Comparison of ENCODE assay signal across 8 cellular contexts in the genomic region with DNA sequence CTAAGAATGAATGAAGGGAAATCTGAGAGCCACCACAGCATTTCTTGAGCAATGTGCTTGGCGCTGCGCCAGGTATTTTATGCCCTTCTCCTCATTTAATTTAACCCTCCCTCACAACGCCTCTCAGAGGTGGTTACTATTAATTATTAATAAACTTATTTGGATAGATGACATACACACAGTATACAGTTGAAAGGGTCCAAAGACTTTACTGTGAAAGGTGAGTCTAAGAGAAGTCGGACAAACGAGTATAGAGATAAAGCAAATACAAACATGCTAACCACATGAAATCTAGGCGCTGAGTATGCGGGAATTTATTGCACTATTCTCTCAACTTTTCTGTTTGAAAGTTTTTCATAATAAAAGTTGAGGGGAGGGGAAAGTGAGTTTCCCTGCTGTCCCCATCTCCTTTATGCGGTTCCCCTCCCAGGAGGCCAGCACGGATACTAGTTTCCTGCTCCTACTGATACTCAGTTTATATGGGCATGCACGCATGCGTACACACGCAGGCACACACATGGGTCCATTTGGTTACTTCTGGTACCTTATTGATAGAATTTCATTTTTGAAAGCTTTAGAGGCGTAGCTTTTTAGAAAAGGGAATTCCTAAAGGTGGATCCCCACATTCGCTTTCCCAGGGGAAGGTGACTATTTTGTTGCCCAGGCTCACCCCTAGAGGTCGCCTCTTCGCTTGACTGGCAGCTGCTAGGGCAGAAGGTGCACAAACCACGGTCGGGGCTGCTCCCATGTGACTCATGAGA. TPM values are rescaled to one million over a fixed set of nuclear protein-coding genes. Genes with fewer than 3 reads are reported as not detected.
DNase-seq lines count a peak whose midpoint lies in the region; ATAC-seq and TF ChIP-seq lines count a peak whose summit lies in the region.

No MANE protein-coding gene starts in this region.

- WGBS in heart right ventricle, 2 donors = 26 to 30% methylated on average over 18 of the region's 18 CpGs

- H3K4me3 ChIP-seq in LNCaP clone FGC (ENCODE audit: low read depth, low read length) (no peak overlapping the region), heart right ventricle (peak overlapping the region in 8 of 10 donors; percentile 1 to 41 (median 26))

- H3K4me1 Mint-ChIP-seq in activated naive CD8-positive, alpha-beta T cell treated with anti-CD3 and anti-CD28 coated beads, Interleukin-2, amount 50 U/mL, for 24 hours = peaks cover 18% of the 10 kb centered on the region

- H3K36me3 Mint-ChIP-seq in activated naive CD8-positive, alpha-beta T cell treated with anti-CD3 and anti-CD28 coated beads, Interleukin-2, amount 50 U/mL, for 24 hours (ENCODE audit: low read depth) = no peaks in the 10 kb centered on the region

- peak; percentile 92 for ATAC-seq in GM21786 (IDR thresholded peaks at IDR 0.05; ENCODE audit: unreplicated experiment)
- ATAC-seq in activated naive CD8-positive, alpha-beta T cell treated with anti-CD3 and anti-CD28 coated beads, Interleukin-2, amount 50 U/mL, for 24 hours = peak; percentile 99
- ATAC-seq in heart right ventricle = peak; percentile 80 to 96 (median 88)
- no peak for ATAC-seq in HG03571 (IDR thresholded peaks at IDR 0.05; ENCODE audit: unreplicated experiment)

- intact Hi-C loops in heart right ventricle (cut with DNase I) = loop anchor here in 4 of 10 donors (2.0 kb wide), 1 partner anchor 69 kb away; no protein-coding TSS in a partner anchor

- peak overlapping the region; percentile 18 for H3K27ac Mint-ChIP-seq in activated naive CD8-positive, alpha-beta T cell treated with anti-CD3 and anti-CD28 coated beads, Interleukin-2, amount 50 U/mL, for 24 hours

- peaks cover 0 to 16% (median 4%) of the 10 kb centered on the region in 9 donors for H3K4me1 ChIP-seq in heart right ventricle

- no peaks in the 10 kb centered on the region for H3K27me3 Mint-ChIP-seq in activated naive CD8-positive, alpha-beta T cell treated with anti-CD3 and anti-CD28 coated beads, Interleukin-2, amount 50 U/mL, for 24 hours

- H3K9me3 ChIP-seq in heart right ventricle = no peaks in the 10 kb centered on the region

- H3K27ac ChIP-seq in heart right ventricle = no peak overlapping the region

- TF ChIP-seq CTCF in LNCaP clone FGC (IDR thresholded peaks at IDR 0.05; ENCODE audit: control insufficient read depth, extremely low read depth, insufficient read depth) = peak; percentile 86
- peak; percentile 57 to 93 (median 78) for TF ChIP-seq CTCF in heart right ventricle (IDR thresholded peaks at IDR 0.05)

- H3K4me3 Mint-ChIP-seq in activated naive CD8-positive, alpha-beta T cell treated with anti-CD3 and anti-CD28 coated beads, Interleukin-2, amount 50 U/mL, for 24 hours = no peak overlapping the region

- no peaks in the 10 kb centered on the region for H3K9me3 Mint-ChIP-seq in activated naive CD8-positive, alpha-beta T cell treated with anti-CD3 and anti-CD28 coated beads, Interleukin-2, amount 50 U/mL, for 24 hours

- no peaks in the 10 kb centered on the region for H3K36me3 ChIP-seq in heart right ventricle

- no peaks in the 10 kb centered on the region for H3K27me3 ChIP-seq in heart right ventricle

- peak; percentile 85 for DNase-seq in Daoy (ENCODE audit: low read depth)
- DNase-seq in LNCaP clone FGC (ENCODE audit: low read depth) = peak; percentile 26
- peak; percentile 25 for DNase-seq in T follicular helper cell (ENCODE audit: low read depth)
- peak; percentile 82 for DNase-seq in activated naive CD8-positive, alpha-beta T cell treated with anti-CD3 and anti-CD28 coated beads, Interleukin-2, amount 50 U/mL, for 24 hours
- peak; percentile 63 to 68 for DNase-seq in heart right ventricle
- DNase-seq in putamen (ENCODE audit: low spot score) = peak; percentile 51

RNA-seq across cellular contexts. Expression of a gene that starts 28.5 kb away (rescaled TPM):
- total RNA-seq in Daoy (2014; rRNA removed; shearing (Covaris generic)) = 2.2 and 3.5 TPM in 2 replicates
- total RNA-seq in heart right ventricle = 1 to 10 TPM; 3.6 to 8.9 (median 7.2) TPM
- 10 to 100 TPM in 1 of 2 donors, 1 to 10 TPM in 1; 6.9 to 12.7 TPM for polyA plus RNA-seq in heart right ventricle

RNA-seq across cellular contexts. Expression of a gene that starts 29.7 kb away (rescaled TPM):
- 115 and 119 TPM in 2 replicates for total RNA-seq in Daoy (2014; rRNA removed; shearing (Covaris generic))
- total RNA-seq in heart right ventricle = 100 to 1,000 TPM; 170 to 255 (median 217) TPM
- 100 to 1,000 TPM; 140 to 157 TPM for polyA plus RNA-seq in heart right ventricle

Comparison
In these comparisons a context has a peak if more than half of its experiments do, and no peak if none do; other contexts are left out.
1. DNase-seq: peak in every context shown above with its lines; median percentile 85 in Daoy; 82 in activated naive CD8-positive, alpha-beta T cell treated with anti-CD3 and anti-CD28 coated beads, Interleukin-2, amount 50 U/mL, for 24 hours; 66 in heart right ventricle; 51 in putamen; 26 in LNCaP clone FGC; 25 in T follicular helper cell.